10 cellular contexts compared by ENCODE assay signal in the genomic region with DNA sequence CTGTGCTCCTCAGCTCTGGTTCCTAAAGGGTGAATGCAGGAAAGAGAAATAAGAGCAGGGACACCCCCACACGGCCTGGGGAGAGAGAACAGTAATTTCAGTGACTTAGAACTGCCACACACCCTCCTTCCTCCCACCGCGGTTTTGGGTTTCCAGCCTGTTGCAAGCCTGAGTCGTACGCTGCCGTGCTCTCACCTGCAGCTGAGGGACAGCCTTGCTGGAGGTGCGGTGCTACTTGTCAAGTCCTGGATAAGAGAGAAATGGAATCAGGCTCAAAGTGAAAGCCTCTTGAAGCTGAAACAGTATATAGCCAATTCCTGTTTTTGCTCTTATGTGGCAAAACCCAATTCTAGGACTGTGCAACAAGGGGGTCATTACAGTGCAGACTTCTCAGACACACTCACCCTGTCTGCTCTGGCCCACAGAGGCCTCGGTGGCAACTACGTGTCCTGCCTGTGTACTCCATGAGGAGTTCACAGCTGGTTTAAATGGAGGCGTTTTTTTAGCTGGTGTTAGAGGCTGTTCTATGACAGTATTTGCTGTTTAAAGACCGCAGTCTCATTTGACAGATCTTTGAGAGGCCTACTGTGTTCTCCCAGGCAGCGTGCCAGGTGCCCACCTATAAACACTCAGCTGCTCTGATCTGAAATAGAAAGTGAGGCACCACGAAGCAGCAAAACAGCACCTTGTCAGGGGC. TPM values are rescaled to one million over a fixed set of nuclear protein-coding genes. Genes with fewer than 3 reads are reported as not detected.
DNase-seq lines count a peak whose midpoint lies in the region; ATAC-seq, FAIRE-seq and TF ChIP-seq lines count a peak whose summit lies in the region.
"Had no signal": no experiment of that assay in that cellular context is flagged by ENCODE, and none has a peak within 500 bp of the region (broad histone marks: within the 10 kb centered on the region; RNA-seq: fewer than 3 reads in every experiment).

No MANE protein-coding gene starts in this region.

- H3K4me3 Mint-ChIP-seq in WTC11 (no peak overlapping the region), nephron progenitor cell (peak overlapping the region; percentile 12)

- H3K36me3 Mint-ChIP-seq in WTC11 (no peaks in the 10 kb centered on the region), nephron progenitor cell (ENCODE audit: low read depth) (peaks cover 5% of the 10 kb centered on the region)

- CTCF ChIA-PET in WTC11 (lab: Charles Lee), result interaction anchor here (1.5 to 2.4 kb wide), 4 partner anchors 10 to 76 kb away, joined by 4 to 9 read pairs (median 5); no protein-coding TSS in a partner anchor

- POLR2A ChIA-PET in WTC11 (lab: Charles Lee), result no interaction called here

- H3K36me3 ChIP-seq in bronchial epithelial cell (ENCODE audit: control insufficient read depth, insufficient read depth, low read length), result peaks cover 3% of the 10 kb centered on the region
- no peaks in the 10 kb centered on the region for H3K36me3 ChIP-seq in testis (ENCODE audit: low read depth, missing control alignments)

- DNase-seq in WTC11 (ENCODE audit: low spot score) (no peak), bronchial epithelial cell (ENCODE audit: low read depth) (peak; percentile 43), nephron progenitor cell (peak; percentile 44), testis (peak; percentile 26)

- ATAC-seq in GM19023 (IDR thresholded peaks at IDR 0.05; ENCODE audit: unreplicated experiment), result peak; percentile 82
- ATAC-seq in HG03103 (IDR thresholded peaks at IDR 0.05; ENCODE audit: low read depth, unreplicated experiment), result peak; percentile 62
- no peak for ATAC-seq in WTC11
- no peak for ATAC-seq in HG03469 (IDR thresholded peaks at IDR 0.05; ENCODE audit: unreplicated experiment)
- ATAC-seq in GM18858 (IDR thresholded peaks at IDR 0.05; ENCODE audit: unreplicated experiment), result no peak

- H3K9me3 Mint-ChIP-seq in WTC11 (no peaks in the 10 kb centered on the region), nephron progenitor cell (no peaks in the 10 kb centered on the region)

- H3K27me3 ChIP-seq in bronchial epithelial cell (ENCODE audit: control insufficient read depth, insufficient read depth, low read length), result no peaks in the 10 kb centered on the region
- no peaks in the 10 kb centered on the region for H3K27me3 ChIP-seq in testis

- peaks cover 6% of the 10 kb centered on the region for H3K4me1 Mint-ChIP-seq in WTC11
- H3K4me1 Mint-ChIP-seq in nephron progenitor cell, result peaks cover 79% of the 10 kb centered on the region

- H3K27ac ChIP-seq in testis, result peak overlapping the region in 1 of 2 donors; percentile 9

- peaks cover 24% of the 10 kb centered on the region for H3K4me1 ChIP-seq in testis

- peak overlapping the region; percentile 31; the same call in 1 of the 2 replicates for H3K27ac Mint-ChIP-seq in WTC11
- H3K27ac Mint-ChIP-seq in nephron progenitor cell, result peak overlapping the region; percentile 80

- no peaks in the 10 kb centered on the region for H3K27me3 Mint-ChIP-seq in WTC11 (ENCODE audit: low read depth)
- peaks cover 7% of the 10 kb centered on the region for H3K27me3 Mint-ChIP-seq in nephron progenitor cell (ENCODE audit: low read depth, poor library complexity)

- H3K9me3 ChIP-seq in testis, result no peaks in the 10 kb centered on the region

- TF ChIP-seq POLR2A in testis (IDR thresholded peaks at IDR 0.05), result no peak

- no peak overlapping the region for H3K4me3 ChIP-seq in bronchial epithelial cell (ENCODE audit: low read depth, low read length)
- H3K4me3 ChIP-seq in testis, result no peak overlapping the region

- 29 to 47% methylated on average over 13 of the region's 13 CpGs for WGBS in testis, 2 donors

- TF ChIP-seq CTCF in WTC11 (IDR thresholded peaks at IDR 0.05), result no peak
- no peak for TF ChIP-seq CTCF in bronchial epithelial cell (IDR thresholded peaks at IDR 0.05; ENCODE audit: insufficient read depth, low read length, severe bottlenecking)
- no peak for TF ChIP-seq CTCF in nephron progenitor cell (IDR thresholded peaks at IDR 0.05)
- no peak for TF ChIP-seq CTCF in testis (IDR thresholded peaks at IDR 0.05)

- FAIRE-seq in bronchial epithelial cell (lab: Jason Lieb, UNC), result no peak

- intact Hi-C loops in testis (cut with DNase I; ENCODE audit: low total_unique reads), result no loop called here

TF ChIP-seq in WTC11, 78 proteins besides CTCF, POLR2A, EP300 and RAD21 (continues in another document):
- TF ChIP-seq, protein P1, sequence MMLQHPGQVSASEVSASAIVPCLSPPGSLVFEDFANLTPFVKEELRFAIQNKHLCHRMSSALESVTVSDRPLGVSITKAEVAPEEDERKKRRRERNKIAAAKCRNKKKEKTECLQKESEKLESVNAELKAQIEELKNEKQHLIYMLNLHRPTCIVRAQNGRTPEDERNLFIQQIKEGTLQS (CRISPR knock-in tag; conservative IDR thresholded peaks at IDR 0.05), result no peak
- TF ChIP-seq, protein P2, sequence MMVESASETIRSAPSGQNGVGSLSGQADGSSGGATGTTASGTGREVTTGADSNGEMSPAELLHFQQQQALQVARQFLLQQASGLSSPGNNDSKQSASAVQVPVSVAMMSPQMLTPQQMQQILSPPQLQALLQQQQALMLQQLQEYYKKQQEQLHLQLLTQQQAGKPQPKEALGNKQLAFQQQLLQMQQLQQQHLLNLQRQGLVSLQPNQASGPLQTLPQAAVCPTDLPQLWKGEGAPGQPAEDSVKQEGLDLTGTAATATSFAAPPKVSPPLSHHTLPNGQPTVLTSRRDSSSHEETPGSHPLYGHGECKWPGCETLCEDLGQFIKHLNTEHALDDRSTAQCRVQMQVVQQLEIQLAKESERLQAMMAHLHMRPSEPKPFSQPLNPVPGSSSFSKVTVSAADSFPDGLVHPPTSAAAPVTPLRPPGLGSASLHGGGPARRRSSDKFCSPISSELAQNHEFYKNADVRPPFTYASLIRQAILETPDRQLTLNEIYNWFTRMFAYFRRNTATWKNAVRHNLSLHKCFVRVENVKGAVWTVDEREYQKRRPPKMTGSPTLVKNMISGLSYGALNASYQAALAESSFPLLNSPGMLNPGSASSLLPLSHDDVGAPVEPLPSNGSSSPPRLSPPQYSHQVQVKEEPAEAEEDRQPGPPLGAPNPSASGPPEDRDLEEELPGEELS (CRISPR knock-in tag; IDR thresholded peaks at IDR 0.05), result no peak
- TF ChIP-seq ZNF232 (CRISPR knock-in tag; IDR thresholded peaks at IDR 0.05) (no peak), NR1H2 (CRISPR knock-in tag; IDR thresholded peaks at IDR 0.05) (no peak), JUN (CRISPR knock-in tag; IDR thresholded peaks at IDR 0.05) (no peak), FOXP1 (CRISPR knock-in tag; IDR thresholded peaks at IDR 0.05; ENCODE audit: borderline replicate concordance) (no peak), ZBTB21 (CRISPR knock-in tag; IDR thresholded peaks at IDR 0.05; ENCODE audit: borderline replicate concordance) (no peak), OVOL2 (CRISPR knock-in tag; IDR thresholded peaks at IDR 0.05; ENCODE audit: borderline replicate concordance) (no peak), NR2C2 (CRISPR knock-in tag; IDR thresholded peaks at IDR 0.05) (no peak)
- TF ChIP-seq, protein P3, sequence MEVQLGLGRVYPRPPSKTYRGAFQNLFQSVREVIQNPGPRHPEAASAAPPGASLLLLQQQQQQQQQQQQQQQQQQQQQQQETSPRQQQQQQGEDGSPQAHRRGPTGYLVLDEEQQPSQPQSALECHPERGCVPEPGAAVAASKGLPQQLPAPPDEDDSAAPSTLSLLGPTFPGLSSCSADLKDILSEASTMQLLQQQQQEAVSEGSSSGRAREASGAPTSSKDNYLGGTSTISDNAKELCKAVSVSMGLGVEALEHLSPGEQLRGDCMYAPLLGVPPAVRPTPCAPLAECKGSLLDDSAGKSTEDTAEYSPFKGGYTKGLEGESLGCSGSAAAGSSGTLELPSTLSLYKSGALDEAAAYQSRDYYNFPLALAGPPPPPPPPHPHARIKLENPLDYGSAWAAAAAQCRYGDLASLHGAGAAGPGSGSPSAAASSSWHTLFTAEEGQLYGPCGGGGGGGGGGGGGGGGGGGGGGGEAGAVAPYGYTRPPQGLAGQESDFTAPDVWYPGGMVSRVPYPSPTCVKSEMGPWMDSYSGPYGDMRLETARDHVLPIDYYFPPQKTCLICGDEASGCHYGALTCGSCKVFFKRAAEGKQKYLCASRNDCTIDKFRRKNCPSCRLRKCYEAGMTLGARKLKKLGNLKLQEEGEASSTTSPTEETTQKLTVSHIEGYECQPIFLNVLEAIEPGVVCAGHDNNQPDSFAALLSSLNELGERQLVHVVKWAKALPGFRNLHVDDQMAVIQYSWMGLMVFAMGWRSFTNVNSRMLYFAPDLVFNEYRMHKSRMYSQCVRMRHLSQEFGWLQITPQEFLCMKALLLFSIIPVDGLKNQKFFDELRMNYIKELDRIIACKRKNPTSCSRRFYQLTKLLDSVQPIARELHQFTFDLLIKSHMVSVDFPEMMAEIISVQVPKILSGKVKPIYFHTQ (CRISPR knock-in tag; IDR thresholded peaks at IDR 0.05), result no peak
- TF ChIP-seq, protein P4, sequence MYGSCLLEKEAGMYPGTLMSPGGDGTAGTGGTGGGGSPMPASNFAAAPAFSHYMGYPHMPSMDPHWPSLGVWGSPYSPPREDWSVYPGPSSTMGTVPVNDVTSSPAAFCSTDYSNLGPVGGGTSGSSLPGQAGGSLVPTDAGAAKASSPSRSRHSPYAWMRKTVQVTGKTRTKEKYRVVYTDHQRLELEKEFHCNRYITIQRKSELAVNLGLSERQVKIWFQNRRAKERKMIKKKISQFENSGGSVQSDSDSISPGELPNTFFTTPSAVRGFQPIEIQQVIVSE (CRISPR knock-in tag; IDR thresholded peaks at IDR 0.05; ENCODE audit: borderline replicate concordance), result no peak
- TF ChIP-seq, protein P5, sequence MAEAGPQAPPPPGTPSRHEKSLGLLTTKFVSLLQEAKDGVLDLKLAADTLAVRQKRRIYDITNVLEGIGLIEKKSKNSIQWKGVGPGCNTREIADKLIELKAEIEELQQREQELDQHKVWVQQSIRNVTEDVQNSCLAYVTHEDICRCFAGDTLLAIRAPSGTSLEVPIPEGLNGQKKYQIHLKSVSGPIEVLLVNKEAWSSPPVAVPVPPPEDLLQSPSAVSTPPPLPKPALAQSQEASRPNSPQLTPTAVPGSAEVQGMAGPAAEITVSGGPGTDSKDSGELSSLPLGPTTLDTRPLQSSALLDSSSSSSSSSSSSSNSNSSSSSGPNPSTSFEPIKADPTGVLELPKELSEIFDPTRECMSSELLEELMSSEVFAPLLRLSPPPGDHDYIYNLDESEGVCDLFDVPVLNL (CRISPR knock-in tag; IDR thresholded peaks at IDR 0.05; ENCODE audit: borderline replicate concordance, low read depth), result no peak

RNA-seq across cellular contexts. Expression of a gene that starts 42.9 kb away (rescaled TPM):
- 15.2 to 18.3 TPM (median 16.8 TPM) in 3 replicates for total RNA-seq in WTC11 (2021)
- total RNA-seq in bronchial epithelial cell, result 13.7 and 15.4 TPM in 2 replicates
- 10 to 100 TPM; 40.6 to 41.5 TPM for total RNA-seq in testis
- polyA plus RNA-seq in testis (ENCODE audit: insufficient read depth, low read depth, low replicate concordance), result 28.9 TPM

RNA-seq across cellular contexts. Expression of a gene that starts 57.7 kb away (rescaled TPM):
- total RNA-seq in WTC11 (2021) (not detected in 3 replicates), bronchial epithelial cell (not detected in 2 replicates), testis (1 to 10 TPM; 1.5 to 2.2 TPM)
- polyA plus RNA-seq in testis (ENCODE audit: insufficient read depth, low read depth, low replicate concordance), result 5.0 TPM
- total RNA-seq: NCI-H460, subcutaneous adipose tissue had no signal

Comparison
In these comparisons a context has a peak if more than half of its experiments do, and no peak if none do; other contexts are left out.
1. ATAC-seq: peak in GM19023 (single experiment) and HG03103 (single experiment); none in WTC11 (single experiment), HG03469 (single experiment) and GM18858 (single experiment).